Comparison of ENCODE assay signal across 12 cellular contexts in genomic region chr7:155115288-155115687, GRCh38. TPM values are rescaled to one million over a fixed set of nuclear protein-coding genes. Genes with fewer than 3 reads are reported as not detected.
"Had no signal": no experiment of that assay in that cellular context is flagged by ENCODE, and none has a peak within 500 bp of the region (broad histone marks: within the 10 kb centered on the region; RNA-seq: fewer than 3 reads in every experiment).

No MANE protein-coding gene starts in this region.

- H3K36me3 ChIP-seq: HAP-1 had no signal

- H3K9me3 ChIP-seq: HAP-1 had no signal

- H3K4me2 ChIP-seq: GM23338 had no signal

- H3K9ac ChIP-seq: GM23248 had no signal

- FAIRE-seq: H1, H54 had no signal

- ATAC-seq: GM23338, HCT116 had no signal

- H3K4me1 ChIP-seq: HAP-1 had no signal

- DNase-seq: GM23248, GOT3, H7, H9, HCEC 1CT, HFFc6 had no signal

- H3K27ac ChIP-seq: GM23248 had no signal

- H3K4me3 ChIP-seq: GM23248, GM23338, HAP-1 had no signal

- H2AFZ ChIP-seq: GM23248, GM23338 had no signal

RNA-seq across cellular contexts. Expression of gene HTR5A, which starts 45.2 kb away (rescaled TPM):
- total RNA-seq: GM23248, GM23338, H1, H4, H7, H9, HFFc6 had no signal
- polyA plus RNA-seq: GM23248, GM23338 had no signal
